ENCODE assay signal across 26 cellular contexts in genomic region chr16:49799172-49799571, GRCh38. TPM values are rescaled to one million over a fixed set of nuclear protein-coding genes. Genes with fewer than 3 reads are reported as not detected.
DNase-seq lines count a peak whose midpoint lies in the region; ATAC-seq and TF ChIP-seq lines count a peak whose summit lies in the region.
"Had no signal": no experiment of that assay in that cellular context is flagged by ENCODE, and none has a peak within 500 bp of the region (broad histone marks: within the 10 kb centered on the region; RNA-seq: fewer than 3 reads in every experiment).

No MANE protein-coding gene starts in this region.

- ATAC-seq in foreskin keratinocyte (no peak), left ventricle myocardium superior (no peak)
- ATAC-seq: activated CD8-positive, alpha-beta T cell treated with anti-CD3 and anti-CD28 coated beads for 36 hours; esophagus mucosa; gastroesophageal sphincter; GM12878; left lobe of liver; SK-N-SH treated with all-trans-retinoic acid at 6 μM for 48 hours had no signal

- intact Hi-C loops in left ventricle myocardium superior (cut with micrococcal nuclease), result no loop called here

- H3K9me3 ChIP-seq in HUES48 (ENCODE audit: control insufficient read depth, insufficient read depth, low read length) (no peaks in the 10 kb centered on the region), adipocyte (ENCODE audit: control insufficient read depth, low read length) (no peaks in the 10 kb centered on the region)
- H3K9me3 ChIP-seq: gastroesophageal sphincter, stomach had no signal

- no peak for TF ChIP-seq CTCF in foreskin keratinocyte (conservative IDR thresholded peaks at IDR 0.05)

- H3K27ac ChIP-seq in HUES48 (ENCODE audit: low read depth, low read length), result no peak overlapping the region
- H3K27ac ChIP-seq in foreskin keratinocyte, result no peak overlapping the region
- no peak overlapping the region for H3K27ac ChIP-seq in substantia nigra (ENCODE audit: low read depth, low read length, poor library complexity, severe bottlenecking)
- H3K27ac ChIP-seq: gastroesophageal sphincter, stomach had no signal

- H3K9ac ChIP-seq in HUES48 (ENCODE audit: low read depth, low read length) (peak overlapping the region; percentile 22; the same call in 1 of the 2 replicates), adipocyte (ENCODE audit: low read length) (no peak overlapping the region)

- peaks cover 11% of the 10 kb centered on the region for H3K4me1 ChIP-seq in HUES48 (ENCODE audit: control insufficient read depth, insufficient read depth, low read length)
- H3K4me1 ChIP-seq in adipocyte (ENCODE audit: control insufficient read depth, insufficient read depth, low read length), result peaks cover 8% of the 10 kb centered on the region
- no peaks in the 10 kb centered on the region for H3K4me1 ChIP-seq in foreskin keratinocyte
- H3K4me1 ChIP-seq: stomach had no signal

- H3K27me3 ChIP-seq in HUES48 (ENCODE audit: control insufficient read depth, insufficient read depth, low read length), result no peaks in the 10 kb centered on the region
- peaks cover 6% of the 10 kb centered on the region for H3K27me3 ChIP-seq in adipocyte (replicated peaks; ENCODE audit: control insufficient read depth, insufficient read depth, low read length)
- no peaks in the 10 kb centered on the region for H3K27me3 ChIP-seq in foreskin keratinocyte
- H3K27me3 ChIP-seq: gastroesophageal sphincter, stomach had no signal

- H3K36me3 ChIP-seq in HUES48 (ENCODE audit: control insufficient read depth, insufficient read depth, low read length), result no peaks in the 10 kb centered on the region
- H3K36me3 ChIP-seq in adipocyte (ENCODE audit: control insufficient read depth, insufficient read depth, low read length, severe bottlenecking), result no peaks in the 10 kb centered on the region
- H3K36me3 ChIP-seq: gastroesophageal sphincter, stomach had no signal

- H3K4me3 ChIP-seq in HUES48 (ENCODE audit: low read depth, low read length) (no peak overlapping the region), adipocyte (ENCODE audit: low read length) (no peak overlapping the region)
- H3K4me3 ChIP-seq: gastroesophageal sphincter, GM12878, stomach had no signal

- DNase-seq in Daoy (ENCODE audit: low read depth) (peak; percentile 36), adipocyte (ENCODE audit: low read depth) (peak; percentile 22), islet precursor cell (peak; percentile 68), foreskin keratinocyte (no peak), substantia nigra (lab: John Stamatoyannopoulos, UW) (no peak), NCI-H187 (lab: John Stamatoyannopoulos, UW) (no peak), left ventricle myocardium superior (no peak)
- DNase-seq: activated CD8-positive, alpha-beta T cell treated with anti-CD3 and anti-CD28 coated beads for 36 hours; activated T-cell treated with anti-CD3 and anti-CD28 coated beads, Interleukin-2, amount 50 U/mL, for 1 hour; amygdala; effector CD8-positive, alpha-beta T cell; GOT3; midbrain; NCI-H1417 treated with DMSO at 0.1 percent for 48 hours; NCI-H226; occipital lobe; stimulated activated CD4-positive, alpha-beta T cell treated with anti-CD3 and anti-CD28 coated beads, Interleukin-4, amount 100 ng/mL, for 24 hours; stomach; T1000; trophoblast cell had no signal

RNA-seq across cellular contexts. Expression of gene ZNF423, which starts 56.7 kb away (rescaled TPM):
- total RNA-seq in Daoy (2014; rRNA removed; shearing (Covaris generic)), result 2.0 and 3.7 TPM in 2 replicates
- total RNA-seq in foreskin keratinocyte (0.07 and 0.17 TPM in 2 replicates), left ventricle myocardium superior (7.8 TPM)
- polyA plus RNA-seq in foreskin keratinocyte, result 0.01 TPM in 1 of 2 replicates, not detected in the other
- total RNA-seq: activated CD8-positive, alpha-beta T cell treated with anti-CD3 and anti-CD28 coated beads for 36 hours had no signal

Comparison
In these comparisons a context has a peak if more than half of its experiments do, and no peak if none do; other contexts are left out.
1. DNase-seq: peak in Daoy (single experiment), adipocyte (single experiment) and islet precursor cell (single experiment); none in foreskin keratinocyte (0 of 2), substantia nigra (0 of 49), NCI-H187 (0 of 2) and left ventricle myocardium superior (single experiment).